Comparison of ENCODE assay signal across 21 cellular contexts in the genomic region with DNA sequence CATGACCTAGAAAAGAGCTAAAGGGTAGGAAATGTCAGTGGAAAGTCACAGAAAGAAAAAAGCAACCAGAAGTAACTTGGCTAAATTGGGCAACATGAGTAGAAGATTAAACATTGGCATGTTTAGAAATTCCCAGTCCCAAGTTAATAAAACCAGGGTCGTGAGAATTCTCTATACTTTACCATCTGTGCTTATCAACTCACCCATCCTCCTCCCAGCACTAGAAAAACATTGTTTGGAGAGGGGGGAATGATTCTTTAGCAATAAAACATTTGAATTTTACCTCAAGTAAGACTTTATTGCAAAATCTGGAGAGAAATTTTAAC.
DNase-seq lines count a peak whose midpoint lies in the region; ATAC-seq, FAIRE-seq and TF ChIP-seq lines count a peak whose summit lies in the region.
"Had no signal": no experiment of that assay in that cellular context is flagged by ENCODE, and none has a peak within 500 bp of the region (broad histone marks: within the 10 kb centered on the region; RNA-seq: fewer than 3 reads in every experiment).

No MANE protein-coding gene starts in this region.

- peak overlapping the region; percentile 17 for H3K4me3 Mint-ChIP-seq in nephron progenitor cell
- H3K4me3 Mint-ChIP-seq in stimulated activated memory B cell treated with anti-CD40 and anti-IgM and Interleukin-4, amounts not matched to agents 10 μg/mL and 1 μg/mL and 100 μg/mL, for 72 hours = no peak overlapping the region
- no peak overlapping the region for H3K4me3 Mint-ChIP-seq in natural killer cell
- H3K4me3 Mint-ChIP-seq: CD14-positive monocyte; CD8-positive, alpha-beta T cell; H9 had no signal

- no peak overlapping the region for H3K4me3 ChIP-seq in KMS-11 (IDR thresholded peaks at IDR 0.05; ENCODE audit: insufficient read depth, low read depth, low read length)
- no peak overlapping the region for H3K4me3 ChIP-seq in K562
- H3K4me3 ChIP-seq: A549 had no signal

- CTCF ChIA-PET in K562 (lab: Yijun Ruan, JAX; ENCODE audit: low intra/inter-chr PET ratio) = no interaction called here

- no peak for ATAC-seq in K562
- no peak for ATAC-seq in stimulated activated memory B cell treated with anti-CD40 and anti-IgM and Interleukin-4, amounts not matched to agents 10 μg/mL and 1 μg/mL and 100 μg/mL, for 72 hours
- no peak for ATAC-seq in natural killer cell
- ATAC-seq: A549; CD8-positive, alpha-beta T cell had no signal

- H3K27ac Mint-ChIP-seq in nephron progenitor cell (peak overlapping the region; percentile 96), natural killer cell (no peak overlapping the region)
- H3K27ac Mint-ChIP-seq in stimulated activated memory B cell treated with anti-CD40 and anti-IgM and Interleukin-4, amounts not matched to agents 10 μg/mL and 1 μg/mL and 100 μg/mL, for 72 hours = peak overlapping the region; percentile 55
- H3K27ac Mint-ChIP-seq: CD8-positive, alpha-beta T cell; IgD-negative memory B cell had no signal

- no peaks in the 10 kb centered on the region for H3K27me3 ChIP-seq in KMS-11 (ENCODE audit: insufficient read depth, low read depth)
- no peaks in the 10 kb centered on the region for H3K27me3 ChIP-seq in K562 (ENCODE audit: control insufficient read depth in 2 of 2, insufficient read depth in 2 of 2, low read length in 2 of 2)
- H3K27me3 ChIP-seq: BE2C had no signal

- TF ChIP-seq EP300 in K562 (IDR thresholded peaks at IDR 0.05; ENCODE audit: low read length) = no peak

- H3K36me3 ChIP-seq in KMS-11 (ENCODE audit: insufficient read depth) (no peaks in the 10 kb centered on the region), K562 (ENCODE audit: control insufficient read depth, insufficient read depth, low read length) (no peaks in the 10 kb centered on the region)
- H3K36me3 ChIP-seq: BE2C had no signal

- peak; percentile 51 for FAIRE-seq in K562 (lab: Jason Lieb, UNC)
- FAIRE-seq: A549, D721Med, G401.6 had no signal

- TF ChIP-seq RAD21 in K562 (CRISPR knock-in tag; conservative IDR thresholded peaks at IDR 0.05 in 1 of 2, IDR thresholded peaks at IDR 0.05 in 1 of 2) = no peak

- H3K27me3 Mint-ChIP-seq in nephron progenitor cell (ENCODE audit: low read depth, poor library complexity) (peaks cover 3% of the 10 kb centered on the region), natural killer cell (ENCODE audit: low read depth in 2 of 2) (peaks cover 7 to 12% of the 10 kb centered on the region in 2 donors)
- no peaks in the 10 kb centered on the region for H3K27me3 Mint-ChIP-seq in stimulated activated memory B cell treated with anti-CD40 and anti-IgM and Interleukin-4, amounts not matched to agents 10 μg/mL and 1 μg/mL and 100 μg/mL, for 72 hours
- H3K27me3 Mint-ChIP-seq: IgD-negative memory B cell had no signal

- H3K79me2 ChIP-seq in KMS-11 (ENCODE audit: insufficient read depth, low read depth) (no peaks in the 10 kb centered on the region), K562 (ENCODE audit: control insufficient read depth, insufficient read depth, low read length) (no peaks in the 10 kb centered on the region)

- H4K20me1 ChIP-seq in KMS-11 (ENCODE audit: insufficient read depth) (no peaks in the 10 kb centered on the region), K562 (replicated peaks; ENCODE audit: control insufficient read depth, insufficient read depth, low read length) (no peaks in the 10 kb centered on the region)

- H2AFZ ChIP-seq in KMS-11 (ENCODE audit: low read depth) (peak overlapping the region; percentile 35; the same call in 1 of the 2 replicates), K562 (ENCODE audit: low read depth, low read length) (no peak overlapping the region)

- H3K9ac ChIP-seq in KMS-11 (peak overlapping the region; percentile 22; the same call in 1 of the 2 replicates), K562 (ENCODE audit: insufficient read depth in 1 of 2, low read depth in 2 of 2, low read length in 2 of 2) (no peak overlapping the region)

- H3K4me1 ChIP-seq in KMS-11 (ENCODE audit: low read depth, poor library complexity, severe bottlenecking) = peaks cover 67% of the 10 kb centered on the region
- H3K4me1 ChIP-seq in K562 (replicated peaks in 1 of 2; ENCODE audit: control insufficient read depth in 2 of 2, insufficient read depth in 2 of 2, low read length in 2 of 2) = no peaks in the 10 kb centered on the region
- H3K4me1 ChIP-seq: A549, BE2C had no signal

- BruUV-seq in K562 (replicated peaks; lab: Mats Ljungman, UMichigan) = no TSS peak

- TF ChIP-seq POLR2A in K562 (conservative IDR thresholded peaks at IDR 0.05) = no peak

- no peaks in the 10 kb centered on the region for H3K9me1 ChIP-seq in K562 (ENCODE audit: control insufficient read depth, insufficient read depth, low read length)

- 25% methylated on average over 1 of the region's 1 CpG for WGBS in K562 (ENCODE audit: insufficient coverage, low coverage, missing lambda C conversion rate)

- POLR2A ChIA-PET in K562 (lab: Yijun Ruan, JAX) = no interaction called here

- H3K4me1 Mint-ChIP-seq in nephron progenitor cell = peaks cover 65% of the 10 kb centered on the region
- peaks cover 30% of the 10 kb centered on the region for H3K4me1 Mint-ChIP-seq in stimulated activated memory B cell treated with anti-CD40 and anti-IgM and Interleukin-4, amounts not matched to agents 10 μg/mL and 1 μg/mL and 100 μg/mL, for 72 hours
- no peaks in the 10 kb centered on the region for H3K4me1 Mint-ChIP-seq in natural killer cell
- H3K4me1 Mint-ChIP-seq: H9 had no signal

- H3K9me3 Mint-ChIP-seq in nephron progenitor cell = peaks cover 20% of the 10 kb centered on the region
- no peaks in the 10 kb centered on the region for H3K9me3 Mint-ChIP-seq in stimulated activated memory B cell treated with anti-CD40 and anti-IgM and Interleukin-4, amounts not matched to agents 10 μg/mL and 1 μg/mL and 100 μg/mL, for 72 hours
- no peaks in the 10 kb centered on the region for H3K9me3 Mint-ChIP-seq in natural killer cell
- H3K9me3 Mint-ChIP-seq: CD14-positive monocyte; CD8-positive, alpha-beta T cell; H9; IgD-negative memory B cell had no signal

- intact Hi-C loops in K562 (cut with micrococcal nuclease) (no loop called here), natural killer cell (cut with micrococcal nuclease) (no loop called here)

- no peak for DNase-seq in K562 (ENCODE audit: extremely low read depth in 1 of 4, low spot score in 3 of 4)
- no peak for DNase-seq in nephron progenitor cell
- no peak for DNase-seq in activated gamma-delta T cell (lab: John Stamatoyannopoulos, UW)
- no peak for DNase-seq in activated CD4-positive, alpha-beta T cell treated with anti-CD3 and anti-CD28 coated beads for 4 hours
- no peak for DNase-seq in NCI-H226
- DNase-seq in natural killer cell = no peak
- DNase-seq: BE2C; CD8-positive, alpha-beta T cell; COR-L47; DMS153; DMS79 treated with DMSO at 0.1 percent for 48 hours; EL; GOT3; H9 had no signal

- peaks cover 29% of the 10 kb centered on the region for H3K36me3 Mint-ChIP-seq in nephron progenitor cell (ENCODE audit: low read depth)
- peaks cover 81% of the 10 kb centered on the region for H3K36me3 Mint-ChIP-seq in stimulated activated memory B cell treated with anti-CD40 and anti-IgM and Interleukin-4, amounts not matched to agents 10 μg/mL and 1 μg/mL and 100 μg/mL, for 72 hours
- no peaks in the 10 kb centered on the region for H3K36me3 Mint-ChIP-seq in natural killer cell
- H3K36me3 Mint-ChIP-seq: CD8-positive, alpha-beta T cell had no signal

- H3K27ac ChIP-seq in KMS-11 (peak overlapping the region; percentile 83), K562 (ENCODE audit: extremely low read depth, low read depth, low read length) (no peak overlapping the region)
- H3K27ac ChIP-seq: A549 had no signal

- no peaks in the 10 kb centered on the region for H3K9me3 ChIP-seq in K562 (replicated peaks; ENCODE audit: control insufficient read depth, insufficient read depth, low read depth, low read length)
- H3K9me3 ChIP-seq: A549, BE2C had no signal

- H3K4me2 ChIP-seq in KMS-11 = peak overlapping the region; percentile 88
- H3K4me2 ChIP-seq in K562 (ENCODE audit: insufficient read depth, low read length) = no peak overlapping the region
- H3K4me2 ChIP-seq: A549 had no signal

- in situ Hi-C loops in K562 (cut with MboI) = no loop called here

- TF ChIP-seq CTCF in KMS-11 (conservative IDR thresholded peaks at IDR 0.05; ENCODE audit: low read depth, low read length) (no peak), K562 (IDR thresholded peaks at IDR 0.05 in 2 of 3, conservative IDR thresholded peaks at IDR 0.05 in 1 of 3; ENCODE audit: insufficient read depth in 2 of 3, low read depth in 1 of 3, low read length in 3 of 3) (no peak), nephron progenitor cell (IDR thresholded peaks at IDR 0.05) (no peak), natural killer cell (IDR thresholded peaks at IDR 0.05) (no peak)

TF ChIP-seq in K562, 482 proteins besides CTCF, POLR2A, EP300 and RAD21:
- TF ChIP-seq SRSF3 (IDR thresholded peaks at IDR 0.05; ENCODE audit: insufficient read depth, low read length) (no peak), CBX1 (IDR thresholded peaks at IDR 0.05; ENCODE audit: low read depth) (no peak)

Comparison
In these comparisons a context has a peak if more than half of its experiments do, and no peak if none do; other contexts are left out.
1. H3K27ac Mint-ChIP-seq: peak in nephron progenitor cell (single experiment) and stimulated activated memory B cell treated with anti-CD40 and anti-IgM and Interleukin-4, amounts not matched to agents 10 μg/mL and 1 μg/mL and 100 μg/mL, for 72 hours (single experiment); none in natural killer cell (0 of 2).